In the genomic region with DNA sequence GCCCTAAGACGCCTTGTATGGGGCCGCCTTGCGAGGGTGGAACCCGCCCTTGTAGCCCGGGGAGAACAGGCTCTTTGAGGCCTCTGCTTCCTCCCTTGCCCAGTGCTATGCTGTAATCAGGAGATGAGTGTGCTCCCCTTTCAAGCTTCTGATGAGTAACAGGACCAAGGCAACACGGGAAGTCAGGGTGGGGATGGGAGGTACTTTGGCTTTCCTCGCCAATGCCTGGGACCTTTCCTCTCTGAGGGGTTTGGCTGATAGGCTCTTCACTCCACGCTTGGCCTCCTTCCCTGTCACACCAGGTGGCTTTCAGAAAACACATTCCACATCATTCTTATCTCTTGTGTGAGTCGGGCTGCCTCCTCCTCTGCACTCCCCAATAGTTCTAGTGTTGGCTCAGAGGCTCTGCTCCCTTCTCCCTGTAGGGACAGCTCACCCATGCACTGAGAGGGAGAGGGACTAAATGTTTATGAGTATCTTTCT, we compare ENCODE assay signal across 9 cellular contexts.
DNase-seq lines count a peak whose midpoint lies in the region; ATAC-seq and TF ChIP-seq lines count a peak whose summit lies in the region.
"Had no signal": no experiment of that assay in that cellular context is flagged by ENCODE, and none has a peak within 500 bp of the region (broad histone marks: within the 10 kb centered on the region; RNA-seq: fewer than 3 reads in every experiment).

No MANE protein-coding gene starts in this region.

- peak; percentile 92 for DNase-seq in HT1080 (ENCODE audit: low read depth)
- peak; percentile 59 for DNase-seq in activated CD4-positive, alpha-beta T cell treated with anti-CD3 and anti-CD28 coated beads for 48 hours
- peak; percentile 97 for DNase-seq in fibroblast of pulmonary artery (ENCODE audit: low read depth)
- peak; percentile 62 for DNase-seq in stimulated activated CD4-positive, alpha-beta T cell treated with anti-CD3 and anti-CD28 coated beads, Interleukin-1b, Interleukin-23, amount 100 ng/mL, for 48 hours
- DNase-seq in left colon: no peak
- no peak for DNase-seq in DMS153 (lab: John Stamatoyannopoulos, UW)
- DNase-seq in NCI-H1930 (lab: John Stamatoyannopoulos, UW): no peak
- DNase-seq: NCI-H1694 had no signal

- intact Hi-C loops in left colon (cut with DNase I, micrococcal nuclease): no loop called here

- TF ChIP-seq CTCF in fibroblast of pulmonary artery (IDR thresholded peaks at IDR 0.05; ENCODE audit: low read length, missing control alignments): no peak

- no peak for ATAC-seq in left colon
- no peak for ATAC-seq in HG03175 (IDR thresholded peaks at IDR 0.05; ENCODE audit: unreplicated experiment)

- no peak overlapping the region for H3K4me3 ChIP-seq in fibroblast of pulmonary artery (replicated peaks; ENCODE audit: low read depth, low read length)

Comparison
In these comparisons a context has a peak if more than half of its experiments do, and no peak if none do; other contexts are left out.
1. DNase-seq: peak in HT1080 (single experiment), activated CD4-positive, alpha-beta T cell treated with anti-CD3 and anti-CD28 coated beads for 48 hours (single experiment), fibroblast of pulmonary artery (single experiment) and stimulated activated CD4-positive, alpha-beta T cell treated with anti-CD3 and anti-CD28 coated beads, Interleukin-1b, Interleukin-23, amount 100 ng/mL, for 48 hours (single experiment); none in left colon (0 of 2), DMS153 (single experiment) and NCI-H1930 (0 of 2).